In the genomic region with DNA sequence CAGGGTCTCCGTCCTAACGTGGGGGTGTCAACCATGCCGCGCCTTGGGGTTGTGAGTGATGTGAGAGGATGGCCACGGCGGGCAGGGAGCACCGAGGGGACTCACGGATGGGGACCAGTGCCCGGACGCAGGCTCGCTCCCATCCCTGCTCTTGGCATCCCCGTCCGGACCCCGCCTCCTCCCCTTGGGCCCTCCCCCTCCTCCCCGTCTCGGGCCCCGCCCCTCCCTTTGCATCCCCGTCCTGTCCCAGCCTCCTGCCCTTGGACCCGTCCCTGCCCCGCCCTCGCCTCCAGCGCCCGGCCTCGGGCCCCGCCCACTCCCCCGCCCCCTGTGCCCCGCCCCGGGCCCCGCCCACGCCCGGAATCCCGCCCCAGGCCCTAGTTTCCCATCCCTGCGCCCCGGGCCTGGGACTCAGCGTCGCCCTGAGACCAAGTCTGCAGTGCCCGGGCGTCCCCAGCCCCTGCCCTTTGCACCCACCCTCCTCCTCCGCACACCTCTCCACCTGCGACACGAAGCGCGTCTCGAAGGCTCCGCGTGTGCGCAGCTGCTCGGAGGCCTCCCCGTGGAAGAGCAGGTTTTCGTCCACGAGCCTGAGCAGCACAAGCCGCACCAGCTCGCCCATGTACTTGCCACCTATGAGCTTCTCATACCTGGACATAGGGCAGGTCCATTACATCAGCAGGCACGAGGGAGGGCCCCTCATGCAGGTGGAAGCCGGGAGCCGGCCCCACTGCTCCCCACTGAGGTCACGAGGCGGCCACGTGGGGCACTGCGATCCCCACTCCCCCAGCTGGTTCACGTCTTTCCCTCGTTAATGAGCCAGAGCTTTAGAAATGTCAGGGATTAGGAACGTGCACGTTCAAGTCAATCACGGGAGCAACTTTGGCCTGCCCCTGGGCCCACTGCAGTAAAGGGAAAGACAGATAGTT, we compare ENCODE assay signal across 8 cellular contexts. TPM values are rescaled to one million over a fixed set of nuclear protein-coding genes. Genes with fewer than 3 reads are reported as not detected.
DNase-seq lines count a peak whose midpoint lies in the region; ATAC-seq, FAIRE-seq and TF ChIP-seq lines count a peak whose summit lies in the region.

No MANE protein-coding gene starts in this region.

- DNase-seq in CMK (ENCODE audit: low read depth) (peak; percentile 11), NT2/D1 (ENCODE audit: low read depth, low spot score) (peak; percentile 92), frontal cortex (ENCODE audit: low spot score in 2 of 2) (peak; percentile 80 to 89), occipital lobe (lab: John Stamatoyannopoulos, UW) (peak; percentile 54), suprapubic skin (ENCODE audit: low spot score in 2 of 2) (peak; percentile 85 to 92), amniotic stem cell (lab: John Stamatoyannopoulos, UW) (no peak)
- peak; percentile 51 for DNase-seq in activated naive CD4-positive, alpha-beta T cell treated with Interleukin-2 at 50 U/mL for 16 hours

- H3K9me3 ChIP-seq in NT2/D1 (ENCODE audit: insufficient read depth, low read length) (no peaks in the 10 kb centered on the region), suprapubic skin (no peaks in the 10 kb centered on the region)

- TF ChIP-seq CTCF in suprapubic skin (IDR thresholded peaks at IDR 0.05), result no peak

- 18% methylated on average over 35 of the region's 65 CpGs for WGBS in suprapubic skin

- TF ChIP-seq EP300 in suprapubic skin (IDR thresholded peaks at IDR 0.05), result no peak

- TF ChIP-seq POLR2A in suprapubic skin (IDR thresholded peaks at IDR 0.05), result no peak

- H3K36me3 ChIP-seq in NT2/D1 (ENCODE audit: insufficient read depth, insufficient read length, low read length), result no peaks in the 10 kb centered on the region
- no peaks in the 10 kb centered on the region for H3K36me3 ChIP-seq in suprapubic skin

- peaks cover 25% of the 10 kb centered on the region for H3K4me1 ChIP-seq in NT2/D1 (ENCODE audit: insufficient read depth, insufficient read length)
- peaks cover 15% of the 10 kb centered on the region for H3K4me1 ChIP-seq in suprapubic skin

- H3K27ac ChIP-seq in suprapubic skin, result no peak overlapping the region

- H3K27me3 ChIP-seq in NT2/D1 (ENCODE audit: insufficient read depth, insufficient read length), result peaks cover 27% of the 10 kb centered on the region
- H3K27me3 ChIP-seq in suprapubic skin, result no peaks in the 10 kb centered on the region

- H3K9ac ChIP-seq in NT2/D1 (ENCODE audit: insufficient read length, low read depth), result peak overlapping the region; percentile 70

- ATAC-seq in HG03135 (IDR thresholded peaks at IDR 0.05; ENCODE audit: unreplicated experiment), result no peak

- FAIRE-seq in frontal cortex (lab: Jason Lieb, UNC), result no peak

- H3K4me3 ChIP-seq in NT2/D1 (ENCODE audit: insufficient read length, low read depth) (peak overlapping the region; percentile 57), suprapubic skin (peak overlapping the region; percentile 45)

RNA-seq across cellular contexts. Expression of gene MYL7, which starts 5.1 kb away (rescaled TPM):
- total RNA-seq in frontal cortex (1.6 TPM), occipital lobe (not detected), suprapubic skin (not detected)

RNA-seq across cellular contexts. Expression of gene POLD2, which starts 22.9 kb away (rescaled TPM):
- total RNA-seq in frontal cortex, result 46.1 TPM
- 49.9 TPM for total RNA-seq in occipital lobe
- total RNA-seq in suprapubic skin, result 10 to 100 TPM; 58.7 to 80.5 (median 66.1) TPM

RNA-seq across cellular contexts. Expression of gene AEBP1, which starts 42.1 kb away (rescaled TPM):
- total RNA-seq in frontal cortex, result 4.1 TPM
- total RNA-seq in occipital lobe, result 3.4 TPM
- total RNA-seq in suprapubic skin, result 10 to 100 TPM; 24.3 to 74.0 (median 43.3) TPM

RNA-seq across cellular contexts. Expression of gene GCK, which starts 43.0 kb away (rescaled TPM):
- total RNA-seq in frontal cortex (6.5 TPM), occipital lobe (5.1 TPM), suprapubic skin (under 1 TPM in 1 of 4 donors, not detected in 3; 0.52 TPM)

RNA-seq across cellular contexts. Expression of gene YKT6, which starts 54.5 kb away (rescaled TPM):
- total RNA-seq in frontal cortex (53.0 TPM), occipital lobe (54.7 TPM), suprapubic skin (10 to 100 TPM; 40.6 to 52.1 (median 43.5) TPM)
